ENCODE assay signal across 10 cellular contexts in genomic region chr1:27000092-27000816, GRCh38. TPM values are rescaled to one million over a fixed set of nuclear protein-coding genes. Genes with fewer than 3 reads are reported as not detected.
DNase-seq lines count a peak whose midpoint lies in the region; TF ChIP-seq lines count a peak whose summit lies in the region.
"Had no signal": no experiment of that assay in that cellular context is flagged by ENCODE, and none has a peak within 500 bp of the region (broad histone marks: within the 10 kb centered on the region; RNA-seq: fewer than 3 reads in every experiment).

No MANE protein-coding gene starts in this region.

- H3K36me3 ChIP-seq in PC-9 (ENCODE audit: low read depth) (no peaks in the 10 kb centered on the region), ectodermal cell (ENCODE audit: control insufficient read depth, insufficient read depth, low read length) (peaks cover 3% of the 10 kb centered on the region), mucosa of stomach (ENCODE audit: control insufficient read depth, insufficient read depth, low read length) (peaks cover 22% of the 10 kb centered on the region), transverse colon (no peaks in the 10 kb centered on the region)

- peaks cover 35% of the 10 kb centered on the region for H3K4me1 ChIP-seq in PC-9 (replicated peaks; ENCODE audit: insufficient read depth)
- peaks cover 54% of the 10 kb centered on the region for H3K4me1 ChIP-seq in ectodermal cell (ENCODE audit: control insufficient read depth, insufficient read depth, low read length)
- peaks cover 67% of the 10 kb centered on the region for H3K4me1 ChIP-seq in mucosa of stomach (ENCODE audit: control insufficient read depth, insufficient read depth, low read length)
- peaks cover 17 to 64% (median 44%) of the 10 kb centered on the region in 4 donors for H3K4me1 ChIP-seq in transverse colon

- no peaks in the 10 kb centered on the region for H3K36me3 Mint-ChIP-seq in activated T-helper 2 cell treated with anti-CD3 and anti-CD28 coated beads, Interferon-gamma antibody, Interleukin-2, Interleukin-4, amounts not matched to agents 10 μg/mL and 5 μg/mL and 100 μg/mL, durations not matched to agents 14 hours and 24 hours and 36 hours (ENCODE audit: low read depth)

- H3K9ac ChIP-seq in mucosa of stomach (ENCODE audit: low read length) = peak overlapping the region; percentile 16

- peaks cover 23% of the 10 kb centered on the region for H3K27me3 Mint-ChIP-seq in activated T-helper 2 cell treated with anti-CD3 and anti-CD28 coated beads, Interferon-gamma antibody, Interleukin-2, Interleukin-4, amounts not matched to agents 10 μg/mL and 5 μg/mL and 100 μg/mL, durations not matched to agents 14 hours and 24 hours and 36 hours (ENCODE audit: low read depth)

- peaks cover 2% of the 10 kb centered on the region for H3K79me2 ChIP-seq in PC-9 (ENCODE audit: low read depth)

- TF ChIP-seq EP300 in transverse colon (IDR thresholded peaks at IDR 0.05; ENCODE audit: low read depth) = no peak

- no peaks in the 10 kb centered on the region for H4K20me1 ChIP-seq in PC-9 (ENCODE audit: insufficient read depth)

- POLR2A ChIA-PET in PC-9 (lab: Charles Lee; ENCODE audit: unreplicated experiment) = no interaction called here

- H3F3A ChIP-seq in PC-9 (ENCODE audit: insufficient read depth, low read depth) = peaks cover 16% of the 10 kb centered on the region; the same call in 1 of the 2 replicates

- H3K9me3 ChIP-seq in PC-9 (ENCODE audit: insufficient read depth, low read depth) (no peaks in the 10 kb centered on the region), ectodermal cell (ENCODE audit: control insufficient read depth, low read length) (no peaks in the 10 kb centered on the region), mucosa of stomach (ENCODE audit: control insufficient read depth, low read length) (no peaks in the 10 kb centered on the region), transverse colon (no peaks in the 10 kb centered on the region)

- H2AFZ ChIP-seq in PC-9 = no peak overlapping the region

- H3K9me3 Mint-ChIP-seq in activated T-helper 2 cell treated with anti-CD3 and anti-CD28 coated beads, Interferon-gamma antibody, Interleukin-2, Interleukin-4, amounts not matched to agents 10 μg/mL and 5 μg/mL and 100 μg/mL, durations not matched to agents 14 hours and 24 hours and 36 hours = no peaks in the 10 kb centered on the region

- intact Hi-C loops in PC-9 (cut with micrococcal nuclease; ENCODE audit: unreplicated experiment) = no loop called here
- intact Hi-C loops in transverse colon (cut with DNase I; ENCODE audit: low total_unique reads) = no loop called here
- intact Hi-C loops in activated T-helper 2 cell treated with anti-CD3 and anti-CD28 coated beads, Interferon-gamma antibody, Interleukin-2, Interleukin-4, amounts not matched to agents 10 μg/mL and 5 μg/mL and 100 μg/mL, durations not matched to agents 14 hours and 24 hours and 36 hours (cut with micrococcal nuclease) = no loop called here

- WGBS in ectodermal cell, 2 experiments = 65% methylated on average over 8 to 9 of the region's 9 CpGs
- 76 to 83% methylated on average over 2 to 9 of the region's 9 CpGs for WGBS in transverse colon (ENCODE audit: low coverage in 1 of 2), 2 donors

- H3K4me3 ChIP-seq in PC-9 = no peak overlapping the region
- no peak overlapping the region for H3K4me3 ChIP-seq in ectodermal cell (ENCODE audit: insufficient read depth, low read depth, low read length)
- H3K4me3 ChIP-seq in mucosa of stomach (ENCODE audit: low read length) = no peak overlapping the region
- H3K4me3 ChIP-seq in transverse colon = no peak overlapping the region

- no peak for TF ChIP-seq POLR2A in transverse colon (IDR thresholded peaks at IDR 0.05)

- BruUV-seq in PC-9 (replicated peaks; lab: Mats Ljungman, UMichigan) = no TSS peak

- no peak overlapping the region for H3K4me3 Mint-ChIP-seq in activated T-helper 2 cell treated with anti-CD3 and anti-CD28 coated beads, Interferon-gamma antibody, Interleukin-2, Interleukin-4, amounts not matched to agents 10 μg/mL and 5 μg/mL and 100 μg/mL, durations not matched to agents 14 hours and 24 hours and 36 hours (ENCODE audit: low read depth)

- in situ Hi-C loops in transverse colon (cut with MboI; ENCODE audit: low pct_ligation_motif_present in 1 of 4, low pct_unique_long_range_greater_than_20kb in 1 of 4, low sequenced_read_pairs in 3 of 4) = no loop called here

- H3K27me3 ChIP-seq in PC-9 (ENCODE audit: insufficient read depth, low read depth) (no peaks in the 10 kb centered on the region), ectodermal cell (ENCODE audit: control insufficient read depth, insufficient read depth, low read length, poor library complexity, severe bottlenecking) (peaks cover 17% of the 10 kb centered on the region), mucosa of stomach (ENCODE audit: control insufficient read depth, insufficient read depth, low read length) (no peaks in the 10 kb centered on the region), transverse colon (peaks cover 23% of the 10 kb centered on the region)

- CTCF ChIA-PET in PC-9 (lab: Charles Lee) = no interaction called here

- TF ChIP-seq CTCF in PC-9 (conservative IDR thresholded peaks at IDR 0.05) = no peak
- TF ChIP-seq CTCF in transverse colon (IDR thresholded peaks at IDR 0.05) = no peak

- H3K4me1 Mint-ChIP-seq in activated T-helper 2 cell treated with anti-CD3 and anti-CD28 coated beads, Interferon-gamma antibody, Interleukin-2, Interleukin-4, amounts not matched to agents 10 μg/mL and 5 μg/mL and 100 μg/mL, durations not matched to agents 14 hours and 24 hours and 36 hours (ENCODE audit: low read depth) = peaks cover 5% of the 10 kb centered on the region

- no peak overlapping the region for H3K27ac Mint-ChIP-seq in activated T-helper 2 cell treated with anti-CD3 and anti-CD28 coated beads, Interferon-gamma antibody, Interleukin-2, Interleukin-4, amounts not matched to agents 10 μg/mL and 5 μg/mL and 100 μg/mL, durations not matched to agents 14 hours and 24 hours and 36 hours

- H3K27ac ChIP-seq in PC-9 (peak overlapping the region; percentile 62), ectodermal cell (ENCODE audit: insufficient read depth, low read depth, low read length, poor library complexity, severe bottlenecking) (peak overlapping the region; percentile 77), transverse colon (peak overlapping the region; percentile 79 to 89 (median 82))

- H3K9me2 ChIP-seq in PC-9 (ENCODE audit: insufficient read depth) = no peaks in the 10 kb centered on the region

- DNase-seq in PC-9 (no peak), transverse colon (no peak), inferior parietal cortex (ENCODE audit: extremely low spot score) (no peak), NCI-H1105 (lab: John Stamatoyannopoulos, UW) (no peak)
- DNase-seq in activated T-helper 2 cell treated with anti-CD3 and anti-CD28 coated beads, Interferon-gamma antibody, Interleukin-2, Interleukin-4, amounts not matched to agents 10 μg/mL and 5 μg/mL and 100 μg/mL, durations not matched to agents 14 hours and 24 hours and 36 hours (ENCODE audit: low spot score) = no peak
- DNase-seq: DMS53, KBM-7, midbrain had no signal

- peak overlapping the region; percentile 49; the same call in 1 of the 2 replicates for H3K4me2 ChIP-seq in PC-9

RNA-seq across cellular contexts. Expression of gene TRNP1, which starts 6.8 kb away (rescaled TPM):
- 7.4 and 7.9 TPM in 2 replicates for total RNA-seq in PC-9 (2021)
- 1.4 TPM for polyA plus RNA-seq in ectodermal cell (2013, experiment 1 of 4)
- polyA plus RNA-seq in ectodermal cell (2013, experiment 2 of 4) = 1.8 TPM
- 1.8 TPM for polyA plus RNA-seq in ectodermal cell (2013, experiment 3 of 4)
- polyA plus RNA-seq in ectodermal cell (2013, experiment 4 of 4) = 2.3 TPM
- total RNA-seq in transverse colon = 1 to 10 TPM in 2 of 4 donors, under 1 TPM in 1, not detected in 1; 0.80 to 4.1 (median 2.3) TPM
- total RNA-seq in activated T-helper 2 cell treated with anti-CD3 and anti-CD28 coated beads, Interferon-gamma antibody, Interleukin-2, Interleukin-4, amounts not matched to agents 10 μg/mL and 5 μg/mL and 100 μg/mL, durations not matched to agents 14 hours and 24 hours and 36 hours = 0.85 and 0.89 TPM in 2 replicates

RNA-seq across cellular contexts. Expression of gene TENT5B, which starts 12.4 kb away (rescaled TPM):
- total RNA-seq in PC-9 (2021) (3.6 and 4.9 TPM in 2 replicates), transverse colon (10 to 100 TPM in 1 of 4 donors, 1 to 10 TPM in 3; 5.2 to 22.5 (median 8.3) TPM)
- polyA plus RNA-seq in ectodermal cell (2013, experiment 1 of 4) = 9.1 TPM
- 13.5 TPM for polyA plus RNA-seq in ectodermal cell (2013, experiment 2 of 4)
- polyA plus RNA-seq in ectodermal cell (2013, experiment 3 of 4) = 7.3 TPM
- 8.2 TPM for polyA plus RNA-seq in ectodermal cell (2013, experiment 4 of 4)
- 0.07 TPM in 1 of 2 replicates, not detected in the other for total RNA-seq in activated T-helper 2 cell treated with anti-CD3 and anti-CD28 coated beads, Interferon-gamma antibody, Interleukin-2, Interleukin-4, amounts not matched to agents 10 μg/mL and 5 μg/mL and 100 μg/mL, durations not matched to agents 14 hours and 24 hours and 36 hours

RNA-seq across cellular contexts. Expression of gene KDF1, which starts 40.0 kb away (rescaled TPM):
- total RNA-seq in PC-9 (2021) = 20.5 and 21.3 TPM in 2 replicates
- 0.37 TPM for polyA plus RNA-seq in ectodermal cell (2013, experiment 1 of 4)
- 0.73 TPM for polyA plus RNA-seq in ectodermal cell (2013, experiment 2 of 4)
- polyA plus RNA-seq in ectodermal cell (2013, experiment 3 of 4) = 0.32 TPM
- polyA plus RNA-seq in ectodermal cell (2013, experiment 4 of 4) = 0.41 TPM
- total RNA-seq in transverse colon = 10 to 100 TPM; 11.6 to 36.2 (median 29.8) TPM
- total RNA-seq in activated T-helper 2 cell treated with anti-CD3 and anti-CD28 coated beads, Interferon-gamma antibody, Interleukin-2, Interleukin-4, amounts not matched to agents 10 μg/mL and 5 μg/mL and 100 μg/mL, durations not matched to agents 14 hours and 24 hours and 36 hours = not detected in 2 replicates

Comparison
In these comparisons a context has a peak if more than half of its experiments do, and no peak if none do; other contexts are left out.
1. RNA of gene KDF1, which starts 40.0 kb away (total RNA-seq): 11.6 to 36.2 TPM in transverse colon and 20.5 to 21.3 TPM in PC-9; not detected in activated T-helper 2 cell treated with anti-CD3 and anti-CD28 coated beads, Interferon-gamma antibody, Interleukin-2, Interleukin-4, amounts not matched to agents 10 μg/mL and 5 μg/mL and 100 μg/mL, durations not matched to agents 14 hours and 24 hours and 36 hours; every median in the first group is over 10 times any median in the second.
2. Peak in every context shown above with its lines, with median percentiles within 50 percentile points of each other: H3K27ac ChIP-seq.